In genomic region chr17:74569392-74570003, GRCh38 we compare ENCODE assay signal across 1 cellular context.
TF ChIP-seq lines count a peak whose summit lies in the region.

No MANE protein-coding gene starts in this region.

TF ChIP-seq in IMR-90, 13 proteins besides CTCF, POLR2A, EP300 and RAD21 (continued from another document):
- no peak for TF ChIP-seq RCOR1 (IDR thresholded peaks at IDR 0.05; ENCODE audit: insufficient replicate concordance, low read length)
